In genomic region chr7:99096124-99096887, GRCh38 we compare ENCODE assay signal across 12 cellular contexts.
DNase-seq lines count a peak whose midpoint lies in the region; ATAC-seq and TF ChIP-seq lines count a peak whose summit lies in the region.
"Had no signal": no experiment of that assay in that cellular context is flagged by ENCODE, and none has a peak within 500 bp of the region (broad histone marks: within the 10 kb centered on the region; RNA-seq: fewer than 3 reads in every experiment).

No MANE protein-coding gene starts in this region.

- DNase-seq in NCI-H2107 (lab: John Stamatoyannopoulos, UW) = peak; percentile 27
- DNase-seq in choroid plexus epithelial cell (ENCODE audit: low read depth) = peak; percentile 55
- no peak for DNase-seq in NCI-H82 (lab: John Stamatoyannopoulos, UW)
- DNase-seq in HK-2 (ENCODE audit: unreplicated experiment) = no peak
- DNase-seq in stimulated activated CD4-positive, alpha-beta T cell treated with anti-CD3 and anti-CD28 coated beads, Interleukin-2, amount 100 ng/mL, for 24 hours = no peak
- DNase-seq: activated CD8-positive, alpha-beta memory T cell treated with anti-CD3 and anti-CD28 coated beads, Interleukin-2, amount 10 ng/mL, durations not matched to agents 7 days and 5 days; C1 segment of cervical spinal cord; HFFc6 had no signal

- H3K27me3 ChIP-seq in layer of hippocampus (ENCODE audit: control insufficient read depth, insufficient read depth, low read length) (no peaks in the 10 kb centered on the region), stomach smooth muscle (ENCODE audit: control insufficient read depth in 1 of 2, insufficient read depth in 2 of 2, low read length in 2 of 2) (no peaks in the 10 kb centered on the region)

- no peaks in the 10 kb centered on the region for H3K9me3 ChIP-seq in stomach smooth muscle (ENCODE audit: control insufficient read depth in 2 of 2, low read length in 2 of 2)

- peak overlapping the region in 1 of 2 donors; percentile 43 for H3K9ac ChIP-seq in stomach smooth muscle (ENCODE audit: low read length in 2 of 2)

- H3K36me3 ChIP-seq in stomach smooth muscle (ENCODE audit: control insufficient read depth in 2 of 2, insufficient read depth in 2 of 2, low read length in 2 of 2) = no peaks in the 10 kb centered on the region

- H3K27ac ChIP-seq in layer of hippocampus (ENCODE audit: low read depth, low read length) = peak overlapping the region; percentile 48
- H3K27ac ChIP-seq in stomach smooth muscle (ENCODE audit: low read length) = peak overlapping the region; percentile 78

- no peak for TF ChIP-seq CTCF in choroid plexus epithelial cell (conservative IDR thresholded peaks at IDR 0.05; ENCODE audit: low read depth, low read length)

- H3K4me1 ChIP-seq in stomach smooth muscle (ENCODE audit: control insufficient read depth, insufficient read depth, low read length) = peaks cover 11% of the 10 kb centered on the region

- ATAC-seq in HG03571 (IDR thresholded peaks at IDR 0.05; ENCODE audit: unreplicated experiment) = no peak
- ATAC-seq: activated CD8-positive, alpha-beta memory T cell treated with anti-CD3 and anti-CD28 coated beads, Interleukin-2, amount 10 ng/mL, durations not matched to agents 7 days and 5 days had no signal

- H3K4me3 ChIP-seq in choroid plexus epithelial cell (ENCODE audit: low read depth, low read length) (no peak overlapping the region), stomach smooth muscle (ENCODE audit: low read length in 2 of 2) (peak overlapping the region in 1 of 2 donors; percentile 44)
- H3K4me3 ChIP-seq: smooth muscle cell had no signal

Comparison
In these comparisons a context has a peak if more than half of its experiments do, and no peak if none do; other contexts are left out.
1. DNase-seq: peak in NCI-H2107 (single experiment) and choroid plexus epithelial cell (single experiment); none in NCI-H82 (single experiment), HK-2 (single experiment) and stimulated activated CD4-positive, alpha-beta T cell treated with anti-CD3 and anti-CD28 coated beads, Interleukin-2, amount 100 ng/mL, for 24 hours (0 of 2).